Comparison of ENCODE assay signal across 21 cellular contexts in genomic region chr16:53414381-53414780, GRCh38.
"Had no signal": no experiment of that assay in that cellular context is flagged by ENCODE, and none has a peak within 500 bp of the region (broad histone marks: within the 10 kb centered on the region; RNA-seq: fewer than 3 reads in every experiment).

No MANE protein-coding gene starts in this region.

- H3K27ac Mint-ChIP-seq: stimulated activated naive B cell treated with anti-CD40 and anti-IgM and Interleukin-4, amounts not matched to agents 10 μg/mL and 1 μg/mL and 100 μg/mL, for 72 hours; stimulated activated naive CD8-positive, alpha-beta T cell treated with anti-CD3 and anti-CD28 coated beads, Interleukin-15, amount 100 ng/mL, for 72 hours had no signal

- H3K27me3 Mint-ChIP-seq: naive thymus-derived CD8-positive, alpha-beta T cell; stimulated activated naive CD8-positive, alpha-beta T cell treated with anti-CD3 and anti-CD28 coated beads, Interleukin-15, amount 100 ng/mL, for 72 hours had no signal

- H3K4me1 ChIP-seq: esophagus muscularis mucosa, gastroesophageal sphincter, testis, tibial nerve, upper lobe of right lung had no signal

- H3K4me3 Mint-ChIP-seq: naive thymus-derived CD8-positive, alpha-beta T cell; stimulated activated naive B cell treated with anti-CD40 and anti-IgM and Interleukin-4, amounts not matched to agents 10 μg/mL and 1 μg/mL and 100 μg/mL, for 72 hours; stimulated activated naive CD8-positive, alpha-beta T cell treated with anti-CD3 and anti-CD28 coated beads, Interleukin-15, amount 100 ng/mL, for 72 hours had no signal

- H3K27ac ChIP-seq: dorsolateral prefrontal cortex, esophagus muscularis mucosa, gastroesophageal sphincter, testis, tibial nerve, upper lobe of right lung, vagina had no signal

- H3K36me3 ChIP-seq: esophagus muscularis mucosa, gastroesophageal sphincter, tibial nerve, upper lobe of right lung, vagina had no signal

- H3K27me3 ChIP-seq: dorsolateral prefrontal cortex, testis, tibial nerve, upper lobe of right lung, vagina had no signal

- H3K9me3 ChIP-seq: esophagus muscularis mucosa, gastroesophageal sphincter, mucosa of descending colon, testis, tibial nerve, upper lobe of right lung, vagina had no signal

- H3K4me3 ChIP-seq: dorsolateral prefrontal cortex, esophagus muscularis mucosa, gastroesophageal sphincter, lung, mucosa of descending colon, tibial nerve, upper lobe of right lung, vagina had no signal

- ATAC-seq: gastroesophageal sphincter; left colon; left ventricle myocardium superior; mucosa of descending colon; naive thymus-derived CD8-positive, alpha-beta T cell; sciatic nerve; stimulated activated naive B cell treated with anti-CD40 and anti-IgM and Interleukin-4, amounts not matched to agents 10 μg/mL and 1 μg/mL and 100 μg/mL, for 72 hours; stimulated activated naive CD8-positive, alpha-beta T cell treated with anti-CD3 and anti-CD28 coated beads, Interleukin-15, amount 100 ng/mL, for 72 hours; upper lobe of right lung had no signal

- DNase-seq: cortex of kidney; dorsolateral prefrontal cortex; effector CD8-positive, alpha-beta T cell; glutamatergic neuron; left colon; left ventricle myocardium superior; mucosa of descending colon; naive thymus-derived CD8-positive, alpha-beta T cell; posterior cingulate gyrus; stimulated activated CD4-positive, alpha-beta T cell treated with anti-CD3 and anti-CD28 coated beads, Interleukin-2, amount 100 ng/mL, for 24 hours; stimulated activated CD4-positive, alpha-beta T cell treated with anti-CD3 and anti-CD28 coated beads, Interleukin-4, amount 100 ng/mL, for 4 hours; stimulated activated naive B cell treated with anti-CD40 and anti-IgM and Interleukin-4, amounts not matched to agents 10 μg/mL and 1 μg/mL and 100 μg/mL, for 72 hours; stimulated activated naive CD8-positive, alpha-beta T cell treated with anti-CD3 and anti-CD28 coated beads, Interleukin-15, amount 100 ng/mL, for 72 hours; testis; upper lobe of right lung had no signal

- H3K4me1 Mint-ChIP-seq: stimulated activated naive B cell treated with anti-CD40 and anti-IgM and Interleukin-4, amounts not matched to agents 10 μg/mL and 1 μg/mL and 100 μg/mL, for 72 hours; stimulated activated naive CD8-positive, alpha-beta T cell treated with anti-CD3 and anti-CD28 coated beads, Interleukin-15, amount 100 ng/mL, for 72 hours had no signal
